In genomic region chr3:11632966-11633365, GRCh38 we compare ENCODE assay signal across 14 cellular contexts. TPM values are rescaled to one million over a fixed set of nuclear protein-coding genes. Genes with fewer than 3 reads are reported as not detected.
DNase-seq lines count a peak whose midpoint lies in the region; ATAC-seq and TF ChIP-seq lines count a peak whose summit lies in the region.
"Had no signal": no experiment of that assay in that cellular context is flagged by ENCODE, and none has a peak within 500 bp of the region (broad histone marks: within the 10 kb centered on the region; RNA-seq: fewer than 3 reads in every experiment).

No MANE protein-coding gene starts in this region.

- no peak for ATAC-seq in left cardiac atrium
- no peak for ATAC-seq in effector memory CD8-positive, alpha-beta T cell (replicated peaks)
- ATAC-seq in upper lobe of right lung = no peak
- ATAC-seq in HG03108 (IDR thresholded peaks at IDR 0.05; ENCODE audit: unreplicated experiment) = no peak
- no peak for ATAC-seq in stimulated activated naive CD8-positive, alpha-beta T cell treated with anti-CD3 and anti-CD28 coated beads, Interleukin-15, amount 100 ng/mL, for 72 hours
- ATAC-seq: activated CD8-positive, alpha-beta T cell treated with anti-CD3 and anti-CD28 coated beads for 36 hours had no signal

- H3K27ac ChIP-seq in right atrium auricular region (peak overlapping the region; percentile 45 to 58), upper lobe of right lung (peak overlapping the region; percentile 61), Peyer's patch (no peak overlapping the region)

- H3K36me3 ChIP-seq in right atrium auricular region (no peaks in the 10 kb centered on the region), upper lobe of right lung (no peaks in the 10 kb centered on the region), Peyer's patch (no peaks in the 10 kb centered on the region)

- TF ChIP-seq CTCF in right atrium auricular region (IDR thresholded peaks at IDR 0.05) = no peak
- TF ChIP-seq CTCF in nephron progenitor cell (IDR thresholded peaks at IDR 0.05) = no peak
- TF ChIP-seq CTCF in upper lobe of right lung (IDR thresholded peaks at IDR 0.05) = no peak
- TF ChIP-seq CTCF in Peyer's patch (IDR thresholded peaks at IDR 0.05) = no peak

- TF ChIP-seq POLR2A in Peyer's patch (IDR thresholded peaks at IDR 0.05) = no peak

- no peaks in the 10 kb centered on the region for H3K9me3 Mint-ChIP-seq in effector memory CD8-positive, alpha-beta T cell
- peaks cover 35% of the 10 kb centered on the region for H3K9me3 Mint-ChIP-seq in nephron progenitor cell
- H3K9me3 Mint-ChIP-seq in stimulated activated naive CD8-positive, alpha-beta T cell treated with anti-CD3 and anti-CD28 coated beads, Interleukin-15, amount 100 ng/mL, for 72 hours = no peaks in the 10 kb centered on the region
- H3K9me3 Mint-ChIP-seq: activated CD8-positive, alpha-beta T cell treated with anti-CD3 and anti-CD28 coated beads for 36 hours had no signal

- H3K4me3 Mint-ChIP-seq in effector memory CD8-positive, alpha-beta T cell = no peak overlapping the region
- no peak overlapping the region for H3K4me3 Mint-ChIP-seq in nephron progenitor cell
- H3K4me3 Mint-ChIP-seq in stimulated activated naive CD8-positive, alpha-beta T cell treated with anti-CD3 and anti-CD28 coated beads, Interleukin-15, amount 100 ng/mL, for 72 hours = no peak overlapping the region
- H3K4me3 Mint-ChIP-seq: activated CD8-positive, alpha-beta T cell treated with anti-CD3 and anti-CD28 coated beads for 36 hours had no signal

- H3K4me1 ChIP-seq in right atrium auricular region (peaks cover 0 to 67% of the 10 kb centered on the region in 2 donors), upper lobe of right lung (peaks cover 40% of the 10 kb centered on the region), Peyer's patch (peaks cover 0 to 46% (median 0%) of the 10 kb centered on the region in 4 donors)

- peaks cover 3% of the 10 kb centered on the region for H3K36me3 Mint-ChIP-seq in effector memory CD8-positive, alpha-beta T cell (ENCODE audit: insufficient read depth)
- peaks cover 69% of the 10 kb centered on the region for H3K36me3 Mint-ChIP-seq in nephron progenitor cell (ENCODE audit: low read depth)

- H3K27ac Mint-ChIP-seq in effector memory CD8-positive, alpha-beta T cell = peak overlapping the region; percentile 66 to 70
- peak overlapping the region; percentile 89 for H3K27ac Mint-ChIP-seq in nephron progenitor cell
- H3K27ac Mint-ChIP-seq in stimulated activated naive CD8-positive, alpha-beta T cell treated with anti-CD3 and anti-CD28 coated beads, Interleukin-15, amount 100 ng/mL, for 72 hours = no peak overlapping the region

- no peaks in the 10 kb centered on the region for H3K27me3 Mint-ChIP-seq in effector memory CD8-positive, alpha-beta T cell
- no peaks in the 10 kb centered on the region for H3K27me3 Mint-ChIP-seq in nephron progenitor cell (ENCODE audit: low read depth, poor library complexity)
- H3K27me3 Mint-ChIP-seq in stimulated activated naive CD8-positive, alpha-beta T cell treated with anti-CD3 and anti-CD28 coated beads, Interleukin-15, amount 100 ng/mL, for 72 hours = no peaks in the 10 kb centered on the region
- H3K27me3 Mint-ChIP-seq: activated CD8-positive, alpha-beta T cell treated with anti-CD3 and anti-CD28 coated beads for 36 hours had no signal

- H3K9me3 ChIP-seq in right atrium auricular region = no peaks in the 10 kb centered on the region
- no peaks in the 10 kb centered on the region for H3K9me3 ChIP-seq in upper lobe of right lung
- no peaks in the 10 kb centered on the region for H3K9me3 ChIP-seq in Peyer's patch

- H3K4me3 ChIP-seq in right atrium auricular region = no peak overlapping the region
- no peak overlapping the region for H3K4me3 ChIP-seq in upper lobe of right lung
- no peak overlapping the region for H3K4me3 ChIP-seq in Peyer's patch

- DNase-seq in right atrium auricular region (ENCODE audit: low spot score) = no peak
- DNase-seq in left cardiac atrium = no peak
- no peak for DNase-seq in effector memory CD8-positive, alpha-beta T cell
- DNase-seq in nephron progenitor cell = no peak
- DNase-seq in upper lobe of right lung = no peak
- DNase-seq in Peyer's patch = no peak
- no peak for DNase-seq in stimulated activated naive CD8-positive, alpha-beta T cell treated with anti-CD3 and anti-CD28 coated beads, Interleukin-15, amount 100 ng/mL, for 72 hours
- DNase-seq: activated CD8-positive, alpha-beta T cell treated with anti-CD3 and anti-CD28 coated beads for 36 hours; activated gamma-delta T cell; NCI-H1048; NCI-H226; stimulated activated CD4-positive, alpha-beta T cell treated with anti-CD3 and anti-CD28 coated beads, Interleukin-15, amount 100 ng/mL, for 24 hours; T-helper 9 cell had no signal

- H3K4me1 Mint-ChIP-seq in effector memory CD8-positive, alpha-beta T cell (ENCODE audit: low read depth in 2 of 2) = peaks cover 47 to 50% of the 10 kb centered on the region in 2 donors
- H3K4me1 Mint-ChIP-seq in nephron progenitor cell = peaks cover 62% of the 10 kb centered on the region
- H3K4me1 Mint-ChIP-seq in stimulated activated naive CD8-positive, alpha-beta T cell treated with anti-CD3 and anti-CD28 coated beads, Interleukin-15, amount 100 ng/mL, for 72 hours = peaks cover 78% of the 10 kb centered on the region

- intact Hi-C loops in left cardiac atrium (cut with DNase I) = no loop called here
- intact Hi-C loops in upper lobe of right lung (cut with DNase I) = loop anchor here (10.0 kb wide), 1 partner anchor 58 kb away; no protein-coding TSS in a partner anchor

- H3K27me3 ChIP-seq in right atrium auricular region = no peaks in the 10 kb centered on the region
- no peaks in the 10 kb centered on the region for H3K27me3 ChIP-seq in upper lobe of right lung
- no peaks in the 10 kb centered on the region for H3K27me3 ChIP-seq in Peyer's patch

RNA-seq across cellular contexts. Expression of gene VGLL4, which starts 10.7 kb away (rescaled TPM):
- total RNA-seq in right atrium auricular region (10 to 100 TPM; 30.2 to 64.6 TPM), left cardiac atrium (10 to 100 TPM; 28.6 to 36.1 TPM), upper lobe of right lung (57.5 TPM), Peyer's patch (10 to 100 TPM; 41.7 to 66.7 (median 59.4) TPM)

Comparison
In these comparisons a context has a peak if more than half of its experiments do, and no peak if none do; other contexts are left out.
1. H3K27ac ChIP-seq: peak in right atrium auricular region (2 of 2) and upper lobe of right lung (single experiment); none in Peyer's patch (0 of 4).
2. H3K27ac Mint-ChIP-seq: peak in effector memory CD8-positive, alpha-beta T cell (2 of 2) and nephron progenitor cell (single experiment); none in stimulated activated naive CD8-positive, alpha-beta T cell treated with anti-CD3 and anti-CD28 coated beads, Interleukin-15, amount 100 ng/mL, for 72 hours (0 of 2).